In genomic region chr21:21673959-21674358, GRCh38 we compare ENCODE assay signal across 28 cellular contexts.
"Had no signal": no experiment of that assay in that cellular context is flagged by ENCODE, and none has a peak within 500 bp of the region (broad histone marks: within the 10 kb centered on the region; RNA-seq: fewer than 3 reads in every experiment).

No MANE protein-coding gene starts in this region.

- H3K36me3 ChIP-seq: neural progenitor cell, ovary, right lobe of liver, sigmoid colon, stomach, thoracic aorta, thyroid gland, tibial nerve, upper lobe of right lung, uterus had no signal

- H3K79me2 ChIP-seq: parathyroid adenoma had no signal

- H3K4me2 ChIP-seq: neural progenitor cell had no signal

- H3K27me3 Mint-ChIP-seq: progenitor cell of endocrine pancreas; stimulated activated naive B cell treated with anti-CD40 and anti-IgM and Interleukin-4, amounts not matched to agents 10 μg/mL and 1 μg/mL and 100 μg/mL, for 72 hours; stimulated activated naive CD8-positive, alpha-beta T cell treated with anti-CD3 and anti-CD28 coated beads, Interleukin-15, Interleukin-2, amounts not matched to agents 100 ng/mL and 50 ng/mL, for 24 hours; type B pancreatic cell had no signal

- H3K27ac ChIP-seq: neural progenitor cell, ovary, parathyroid adenoma, psoas muscle, right lobe of liver, sigmoid colon, stomach, thoracic aorta, thyroid gland, tibial nerve, upper lobe of right lung, uterus had no signal

- H3K27ac Mint-ChIP-seq: natural killer cell; nephron; neural progenitor cell; progenitor cell of endocrine pancreas; stimulated activated effector memory CD8-positive, alpha-beta T cell treated with anti-CD3 and anti-CD28 coated beads, Interleukin-12 subunit alpha, Interleukin-12 subunit beta, amount 100 ng/mL, for 72 hours; stimulated activated naive B cell treated with anti-CD40 and anti-IgM and Interleukin-4, amounts not matched to agents 10 μg/mL and 1 μg/mL and 100 μg/mL, for 72 hours; stimulated activated naive CD8-positive, alpha-beta T cell treated with anti-CD3 and anti-CD28 coated beads, Interleukin-15, Interleukin-2, amounts not matched to agents 100 ng/mL and 50 ng/mL, for 24 hours had no signal

- H3K9ac ChIP-seq: neural progenitor cell, parathyroid adenoma had no signal

- H3K4me1 ChIP-seq: neural progenitor cell, parathyroid adenoma, psoas muscle, right lobe of liver, sigmoid colon, stomach, thyroid gland, tibial nerve, upper lobe of right lung, uterus had no signal

- H2AFZ ChIP-seq: neural progenitor cell, parathyroid adenoma had no signal

- H3K4me1 Mint-ChIP-seq: natural killer cell; nephron; neural progenitor cell; stimulated activated effector memory CD8-positive, alpha-beta T cell treated with anti-CD3 and anti-CD28 coated beads, Interleukin-12 subunit alpha, Interleukin-12 subunit beta, amount 100 ng/mL, for 72 hours; stimulated activated naive B cell treated with anti-CD40 and anti-IgM and Interleukin-4, amounts not matched to agents 10 μg/mL and 1 μg/mL and 100 μg/mL, for 72 hours had no signal

- H3K27me3 ChIP-seq: neural progenitor cell, ovary, right lobe of liver, sigmoid colon, stomach, thyroid gland, tibial nerve, upper lobe of right lung, uterus had no signal

- ATAC-seq: natural killer cell; psoas muscle; right cardiac atrium; right lobe of liver; stimulated activated effector memory CD8-positive, alpha-beta T cell treated with anti-CD3 and anti-CD28 coated beads, Interleukin-12 subunit alpha, Interleukin-12 subunit beta, amount 100 ng/mL, for 72 hours; stimulated activated naive B cell treated with anti-CD40 and anti-IgM and Interleukin-4, amounts not matched to agents 10 μg/mL and 1 μg/mL and 100 μg/mL, for 72 hours; upper lobe of right lung had no signal

- H3K9me3 Mint-ChIP-seq: type B pancreatic cell had no signal

- H3K36me3 Mint-ChIP-seq: natural killer cell; neural progenitor cell; stimulated activated effector memory CD8-positive, alpha-beta T cell treated with anti-CD3 and anti-CD28 coated beads, Interleukin-12 subunit alpha, Interleukin-12 subunit beta, amount 100 ng/mL, for 72 hours; stimulated activated naive B cell treated with anti-CD40 and anti-IgM and Interleukin-4, amounts not matched to agents 10 μg/mL and 1 μg/mL and 100 μg/mL, for 72 hours; type B pancreatic cell had no signal

- H3K4me3 ChIP-seq: neural progenitor cell, ovary, psoas muscle, right lobe of liver, sigmoid colon, stomach, thoracic aorta, thyroid gland, tibial nerve, upper lobe of right lung, uterus had no signal

- H3K4me3 Mint-ChIP-seq: natural killer cell; nephron; neural progenitor cell; stimulated activated effector memory CD8-positive, alpha-beta T cell treated with anti-CD3 and anti-CD28 coated beads, Interleukin-12 subunit alpha, Interleukin-12 subunit beta, amount 100 ng/mL, for 72 hours; stimulated activated naive B cell treated with anti-CD40 and anti-IgM and Interleukin-4, amounts not matched to agents 10 μg/mL and 1 μg/mL and 100 μg/mL, for 72 hours; stimulated activated naive CD8-positive, alpha-beta T cell treated with anti-CD3 and anti-CD28 coated beads, Interleukin-15, Interleukin-2, amounts not matched to agents 100 ng/mL and 50 ng/mL, for 24 hours; type B pancreatic cell had no signal

- DNase-seq: natural killer cell; occipital lobe; ovary; posterior cingulate gyrus; psoas muscle; right cardiac atrium; right lobe of liver; sigmoid colon; small intestine; stimulated activated CD4-positive, alpha-beta T cell treated with anti-CD3 and anti-CD28 coated beads, Interleukin-15, amount 100 ng/mL, for 24 hours; stimulated activated CD4-positive, alpha-beta T cell treated with anti-CD3 and anti-CD28 coated beads, Interleukin-2, amount 100 ng/mL, for 24 hours; stimulated activated CD4-positive, alpha-beta T cell treated with anti-CD3 and anti-CD28 coated beads, Interleukin-2, amount 100 ng/mL, for 48 hours; stimulated activated CD4-positive, alpha-beta T cell treated with anti-CD3 and anti-CD28 coated beads, Interleukin-4, amount 100 ng/mL, for 24 hours; stimulated activated naive B cell treated with anti-CD40 and anti-IgM and Interleukin-4, amounts not matched to agents 10 μg/mL and 1 μg/mL and 100 μg/mL, for 72 hours; stimulated activated naive CD4-positive, alpha-beta T cell treated with Interleukin-2 at 50 U/mL for 16 hours; stomach; thyroid gland; upper lobe of right lung; uterus had no signal

- H3K9me3 ChIP-seq: right lobe of liver, thoracic aorta, thyroid gland, upper lobe of right lung, uterus had no signal
